ENCODE assay signal across 27 cellular contexts in the genomic region with DNA sequence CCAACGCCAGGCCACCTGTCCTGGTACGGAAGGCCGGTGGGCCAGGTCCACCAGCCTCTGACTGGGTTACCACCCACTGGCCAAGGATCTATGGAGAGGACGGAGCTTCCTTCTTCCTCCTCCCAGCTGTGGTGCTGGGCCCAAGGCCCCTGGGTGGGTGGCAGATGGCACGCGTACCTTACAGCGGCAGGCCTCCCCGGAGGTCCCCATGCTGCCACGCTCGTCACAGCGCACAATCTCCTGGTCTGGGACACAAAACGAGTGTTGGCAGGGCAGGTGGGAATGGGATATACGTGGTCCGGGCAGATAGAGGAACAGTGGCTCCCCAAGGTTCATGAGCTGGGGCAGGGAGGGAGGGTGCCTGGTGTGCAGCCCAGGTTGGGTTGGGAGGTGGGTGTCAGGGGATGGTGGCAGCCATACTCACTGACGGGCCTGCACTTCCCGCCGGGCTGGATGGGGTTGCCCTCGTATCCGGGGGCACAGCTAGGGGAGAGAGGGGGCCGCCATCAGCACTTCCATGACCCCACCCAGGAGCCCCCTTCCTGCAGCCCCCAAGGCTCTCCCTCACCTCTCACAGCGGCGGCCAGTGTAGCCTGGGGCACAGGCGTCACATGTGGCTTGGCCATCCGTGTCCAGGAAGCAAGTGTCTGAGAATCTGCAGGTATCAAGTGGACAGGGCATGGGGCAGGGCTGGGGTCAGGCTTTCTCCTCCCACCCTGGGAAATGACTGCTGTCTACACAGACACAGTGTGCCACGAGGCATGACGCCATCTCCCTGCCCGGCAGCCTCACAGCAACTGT.
"Had no signal": no experiment of that assay in that cellular context is flagged by ENCODE, and none has a peak within 500 bp of the region (broad histone marks: within the 10 kb centered on the region; RNA-seq: fewer than 3 reads in every experiment).

No MANE protein-coding gene starts in this region.

- H2AFZ ChIP-seq: hepatocyte had no signal

- ATAC-seq: effector memory CD8-positive, alpha-beta T cell; gastrocnemius medialis; heart left ventricle; left colon; left lung; lower lobe of right lung; mucosa of descending colon had no signal

- H3K4me2 ChIP-seq: hepatocyte had no signal

- DNase-seq: dermis blood vessel endothelial cell; dorsolateral prefrontal cortex; effector CD4-positive, alpha-beta T cell; effector memory CD8-positive, alpha-beta T cell; endodermal cell; esophagus squamous epithelium; foreskin fibroblast; foreskin melanocyte; gastrocnemius medialis; heart left ventricle; hypothalamus; immature natural killer cell; islet precursor cell; kidney; kidney glomerular epithelial cell; left colon; lower lobe of right lung; mesenchymal stem cell; mucosa of descending colon; naive B cell had no signal

- FAIRE-seq: colon, endometrium, endothelial cell of umbilical vein, kidney had no signal

- H3K4me1 ChIP-seq: gastrocnemius medialis, left lung, lower lobe of right lung had no signal

- H3K27me3 ChIP-seq: dorsolateral prefrontal cortex, esophagus squamous epithelium, gastrocnemius medialis, heart left ventricle, hepatocyte, left lung had no signal

- H3K4me1 Mint-ChIP-seq: endodermal cell, immature natural killer cell, mesothelial cell of epicardium, naive B cell had no signal

- H3K4me3 Mint-ChIP-seq: effector memory CD8-positive, alpha-beta T cell; endodermal cell; immature natural killer cell; mesothelial cell of epicardium; naive B cell had no signal

- H3K27me3 Mint-ChIP-seq: naive B cell had no signal

- H3K9me3 Mint-ChIP-seq: effector memory CD8-positive, alpha-beta T cell; endodermal cell; immature natural killer cell; mesothelial cell of epicardium; naive B cell had no signal

- H3K79me2 ChIP-seq: hepatocyte had no signal

- H3K27ac ChIP-seq: coronary artery, dorsolateral prefrontal cortex, esophagus squamous epithelium, gastrocnemius medialis, heart left ventricle, hepatocyte, left lung, lower lobe of right lung had no signal

- H3K4me3 ChIP-seq: coronary artery, dorsolateral prefrontal cortex, esophagus squamous epithelium, gastrocnemius medialis, heart left ventricle, hepatocyte, left lung, lower lobe of right lung, mucosa of descending colon had no signal

- H3K9me3 ChIP-seq: esophagus squamous epithelium, gastrocnemius medialis, heart left ventricle, left lung, lower lobe of right lung, mucosa of descending colon had no signal

- H3K27ac Mint-ChIP-seq: effector memory CD8-positive, alpha-beta T cell; endodermal cell; immature natural killer cell; mesothelial cell of epicardium had no signal

- H3K36me3 Mint-ChIP-seq: immature natural killer cell, naive B cell had no signal
